Comparison of ENCODE assay signal across 8 cellular contexts in genomic region chr5:180801596-180802324, GRCh38. TPM values are rescaled to one million over a fixed set of nuclear protein-coding genes. Genes with fewer than 3 reads are reported as not detected.
DNase-seq lines count a peak whose midpoint lies in the region; ATAC-seq, FAIRE-seq and TF ChIP-seq lines count a peak whose summit lies in the region.

No MANE protein-coding gene starts in this region.

- in situ Hi-C loops in G401 (cut with HindIII; ENCODE audit: low sequenced_read_pairs), result no loop called here

- peak overlapping the region; percentile 90 to 98 for H3K27ac ChIP-seq in A549

- no peak for TF ChIP-seq CTCF in A549 (IDR thresholded peaks at IDR 0.05)
- TF ChIP-seq CTCF in choroid plexus epithelial cell (conservative IDR thresholded peaks at IDR 0.05; ENCODE audit: low read depth, low read length), result no peak
- no peak for TF ChIP-seq CTCF in mucosa of descending colon (IDR thresholded peaks at IDR 0.05)

- no peak for TF ChIP-seq EP300 in A549 (IDR thresholded peaks at IDR 0.05)

- POLR2A ChIA-PET in A549 (lab: Yijun Ruan, JAX), result interaction anchor here (0.6 to 2.1 kb wide), 5 partner anchors 9 to 59 kb away, joined by 3 to 11 read pairs (median 4); partner anchors contain the start of gene ZFP62

- TF ChIP-seq POLR2A in A549 (IDR thresholded peaks at IDR 0.05; ENCODE audit: low read length), result no peak

- CTCF ChIA-PET in A549 (lab: Yijun Ruan, JAX), result interaction anchor here (0.7 to 7.2 kb wide), 6 partner anchors 9 to 332 kb away, joined by 3 to 38 read pairs (median 4); no protein-coding TSS in a partner anchor

- peak overlapping the region; percentile 82 for H3K4me3 ChIP-seq in A549
- H3K4me3 ChIP-seq in Jurkat, Clone E6-1 (ENCODE audit: low read length), result peak overlapping the region; percentile 74
- H3K4me3 ChIP-seq in choroid plexus epithelial cell (ENCODE audit: low read depth, low read length), result peak overlapping the region; percentile 99
- H3K4me3 ChIP-seq in mucosa of descending colon, result peak overlapping the region; percentile 96

- peak overlapping the region; percentile 94 for H3K4me2 ChIP-seq in A549

- no peaks in the 10 kb centered on the region for H3K9me3 ChIP-seq in A549
- no peaks in the 10 kb centered on the region for H3K9me3 ChIP-seq in mucosa of descending colon

- intact Hi-C loops in mucosa of descending colon (cut with DNase I, micrococcal nuclease), result loop anchor here in 1 of 2 donors (10.0 kb wide), 1 partner anchor 63 kb away; the partner anchor contains the start of gene ZFP62

- 27% methylated on average over 15 of the region's 15 CpGs for WGBS in A549 (ENCODE audit: missing lambda C conversion rate)

- FAIRE-seq in A549 (lab: Jason Lieb, UNC), result no peak

- H3K4me1 ChIP-seq in A549, result peaks cover 43% of the 10 kb centered on the region
- H3K4me1 ChIP-seq in mucosa of descending colon (ENCODE audit: low read depth), result peaks cover 69% of the 10 kb centered on the region

- H3K36me3 ChIP-seq in mucosa of descending colon (ENCODE audit: low read depth), result no peaks in the 10 kb centered on the region

- TF ChIP-seq RAD21 in A549 (conservative IDR thresholded peaks at IDR 0.05 in 1 of 2, IDR thresholded peaks at IDR 0.05 in 1 of 2), result no peak

- ATAC-seq in A549, result peak; percentile 11 to 60; a peak in 5 of 6 replicates
- ATAC-seq in mucosa of descending colon, result peak; percentile 8
- ATAC-seq in GM18520 (IDR thresholded peaks at IDR 0.05; ENCODE audit: unreplicated experiment), result no peak

- no peak for DNase-seq in A549 (ENCODE audit: low read depth in 1 of 2, low spot score in 1 of 2)
- DNase-seq in Jurkat, Clone E6-1 (ENCODE audit: low read depth, low spot score), result no peak
- DNase-seq in choroid plexus epithelial cell (ENCODE audit: low read depth), result no peak
- DNase-seq in mucosa of descending colon, result no peak
- DNase-seq in G401 (ENCODE audit: low spot score), result no peak
- DNase-seq in retina, result no peak
- no peak for DNase-seq in NCI-H2171 treated with DMSO at 0.1 percent for 48 hours (lab: John Stamatoyannopoulos, UW)

TF ChIP-seq in A549, 52 proteins besides CTCF, POLR2A, EP300 and RAD21:
- TF ChIP-seq JUNB (IDR thresholded peaks at IDR 0.05), result no peak
- no peak for TF ChIP-seq HMGXB4 (CRISPR knock-in tag; IDR thresholded peaks at IDR 0.05; ENCODE audit: borderline replicate concordance)
- TF ChIP-seq, protein P1, sequence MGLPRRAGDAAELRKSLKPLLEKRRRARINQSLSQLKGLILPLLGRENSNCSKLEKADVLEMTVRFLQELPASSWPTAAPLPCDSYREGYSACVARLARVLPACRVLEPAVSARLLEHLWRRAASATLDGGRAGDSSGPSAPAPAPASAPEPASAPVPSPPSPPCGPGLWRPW (IDR thresholded peaks at IDR 0.05), result no peak
- no peak for TF ChIP-seq HEYL (CRISPR knock-in tag; IDR thresholded peaks at IDR 0.05)
- TF ChIP-seq EHMT2 (IDR thresholded peaks at IDR 0.05; ENCODE audit: low read depth), result no peak

RNA-seq across cellular contexts. Expression of gene MGAT1, which starts 0.8 kb away (rescaled TPM):
- 53.0 and 56.3 TPM in 2 replicates for polyA plus RNA-seq in A549 (2011; rRNA removed)
- 50.1 and 71.5 TPM in 2 replicates for polyA plus RNA-seq in A549 (2012; cell fraction: cytosol; rRNA removed)
- 71.5 and 99.2 TPM in 2 replicates for polyA plus RNA-seq in A549 (2012; cell fraction: nucleus; rRNA removed)
- polyA plus RNA-seq in A549 (2017; fragmentation: RNase III; extraction: RNeasy Plus Mini Kit Qiagen cat#74134 plus additional on column Dnase treatment), result 54.6 to 63.4 TPM (median 61.8 TPM) in 3 replicates
- polyA minus RNA-seq in A549 (2011; rRNA and poly(A)+ RNA removed), result 46.1 and 49.2 TPM in 2 replicates
- 67.0 TPM for polyA plus RNA-seq in Jurkat, Clone E6-1 (2012; ENCODE audit: insufficient read depth, insufficient read length)
- total RNA-seq in mucosa of descending colon, result 100 to 1,000 TPM in 2 of 3 donors, 10 to 100 TPM in 1; 89.8 to 117 (median 104) TPM
- total RNA-seq in G401 (2014; rRNA removed; shearing (Covaris generic)), result 207 and 258 TPM in 2 replicates

RNA-seq across cellular contexts. Expression of gene ZFP62, which starts 59.3 kb away (rescaled TPM):
- polyA plus RNA-seq in A549 (2011; rRNA removed) (19.2 and 23.4 TPM in 2 replicates), A549 (2017; fragmentation: RNase III; extraction: RNeasy Plus Mini Kit Qiagen cat#74134 plus additional on column Dnase treatment) (11.8 to 13.9 TPM (median 13.9 TPM) in 3 replicates)
- 2.6 and 3.5 TPM in 2 replicates for polyA plus RNA-seq in A549 (2012; cell fraction: cytosol; rRNA removed)
- 2.9 and 3.6 TPM in 2 replicates for polyA plus RNA-seq in A549 (2012; cell fraction: nucleus; rRNA removed)
- polyA minus RNA-seq in A549 (2011; rRNA and poly(A)+ RNA removed), result 9.0 and 10.8 TPM in 2 replicates
- polyA plus RNA-seq in Jurkat, Clone E6-1 (2012; ENCODE audit: insufficient read depth, insufficient read length), result 30.5 TPM
- 10 to 100 TPM; 37.3 to 41.5 (median 40.2) TPM for total RNA-seq in mucosa of descending colon
- 33.0 and 37.9 TPM in 2 replicates for total RNA-seq in G401 (2014; rRNA removed; shearing (Covaris generic))
